16 cellular contexts compared by ENCODE assay signal in genomic region chr4:169604903-169605331, GRCh38. TPM values are rescaled to one million over a fixed set of nuclear protein-coding genes. Genes with fewer than 3 reads are reported as not detected.
A peak's percentile ranks its signal among the peaks of the same experiment; 100 is the strongest.
DNase-seq lines count a peak whose midpoint lies in the region; ATAC-seq and TF ChIP-seq lines count a peak whose summit lies in the region.
"Had no signal": no experiment of that assay in that cellular context is flagged by ENCODE, and none has a peak within 500 bp of the region (broad histone marks: within the 10 kb centered on the region; RNA-seq: fewer than 3 reads in every experiment).

No MANE protein-coding gene starts in this region.

- no peaks in the 10 kb centered on the region for H3K9me3 Mint-ChIP-seq in activated CD8-positive, alpha-beta memory T cell treated with anti-CD3 and anti-CD28 coated beads, Interleukin-2, amount 10 ng/mL, durations not matched to agents 7 days and 5 days (ENCODE audit: low read depth)
- no peaks in the 10 kb centered on the region for H3K9me3 Mint-ChIP-seq in chondrocyte (ENCODE audit: low read depth)
- H3K9me3 Mint-ChIP-seq: CD4-positive, alpha-beta T cell; naive B cell had no signal

- peaks cover 13% of the 10 kb centered on the region for H3K4me1 ChIP-seq in PC-9 (replicated peaks; ENCODE audit: insufficient read depth)
- peaks cover 13% of the 10 kb centered on the region for H3K4me1 ChIP-seq in skeletal muscle satellite cell (ENCODE audit: control insufficient read depth, insufficient read depth, low read length)

- H3K9me3 ChIP-seq in PC-9 (ENCODE audit: insufficient read depth, low read depth) = no peaks in the 10 kb centered on the region
- no peaks in the 10 kb centered on the region for H3K9me3 ChIP-seq in skeletal muscle satellite cell (replicated peaks; ENCODE audit: low read length)

- CTCF ChIA-PET in activated CD8-positive, alpha-beta memory T cell treated with anti-CD3 and anti-CD28 coated beads, Interleukin-2, amount 10 ng/mL, durations not matched to agents 7 days and 5 days (lab: Charles Lee) = interaction anchor here (2.0 kb wide), 1 partner anchor 15 kb away, joined by 10 read pairs; the partner anchor contains the start of gene CLCN3
- CTCF ChIA-PET in PC-9 (lab: Charles Lee) = no interaction called here

- intact Hi-C loops in PC-9 (cut with micrococcal nuclease; ENCODE audit: unreplicated experiment) = no loop called here

- no peaks in the 10 kb centered on the region for H4K20me1 ChIP-seq in PC-9 (ENCODE audit: insufficient read depth)

- POLR2A ChIA-PET in PC-9 (lab: Charles Lee; ENCODE audit: unreplicated experiment) = interaction anchor here (0.7 kb wide), 1 partner anchor 16 kb away, joined by 6 read pairs; no protein-coding TSS in a partner anchor

- H3K4me1 Mint-ChIP-seq in activated CD8-positive, alpha-beta memory T cell treated with anti-CD3 and anti-CD28 coated beads, Interleukin-2, amount 10 ng/mL, durations not matched to agents 7 days and 5 days = peaks cover 41% of the 10 kb centered on the region
- H3K4me1 Mint-ChIP-seq in chondrocyte (ENCODE audit: low read depth) = peaks cover 13% of the 10 kb centered on the region

- H3K36me3 ChIP-seq in PC-9 (ENCODE audit: low read depth) = no peaks in the 10 kb centered on the region
- peaks cover 4% of the 10 kb centered on the region for H3K36me3 ChIP-seq in skeletal muscle satellite cell (ENCODE audit: insufficient read depth, low read length)

- H3K27me3 ChIP-seq in PC-9 (ENCODE audit: insufficient read depth, low read depth) (no peaks in the 10 kb centered on the region), skeletal muscle satellite cell (ENCODE audit: control insufficient read depth, insufficient read depth, low read length) (no peaks in the 10 kb centered on the region)

- DNase-seq in activated CD8-positive, alpha-beta memory T cell treated with anti-CD3 and anti-CD28 coated beads, Interleukin-2, amount 10 ng/mL, durations not matched to agents 7 days and 5 days = no peak
- DNase-seq in activated CD8-positive, alpha-beta memory T cell treated with anti-CD3 and anti-CD28 coated beads for 24 hours = no peak
- DNase-seq in PC-9 (no peak), chondrocyte (ENCODE audit: low spot score) (no peak), NCI-H82 (lab: John Stamatoyannopoulos, UW) (no peak), NCI-H1694 treated with DMSO at 0.1 percent for 48 hours (lab: John Stamatoyannopoulos, UW) (no peak), H4 (ENCODE audit: low spot score) (no peak)
- DNase-seq: CD4-positive, alpha-beta T cell; DMS79 treated with DMSO at 0.1 percent for 48 hours; naive B cell; NCI-H1105; NCI-H2171 treated with DMSO at 0.1 percent for 48 hours; posterior cingulate gyrus; stimulated activated naive CD4-positive, alpha-beta T cell; T-helper 9 cell had no signal

- no peak overlapping the region for H3K4me3 Mint-ChIP-seq in activated CD8-positive, alpha-beta memory T cell treated with anti-CD3 and anti-CD28 coated beads, Interleukin-2, amount 10 ng/mL, durations not matched to agents 7 days and 5 days
- H3K4me3 Mint-ChIP-seq in chondrocyte (ENCODE audit: unreplicated experiment) = no peak overlapping the region
- H3K4me3 Mint-ChIP-seq: CD4-positive, alpha-beta T cell; naive B cell had no signal

- H3K9ac ChIP-seq in skeletal muscle satellite cell (ENCODE audit: low read depth, low read length) = peak overlapping the region; percentile 35

- ATAC-seq in activated CD8-positive, alpha-beta memory T cell treated with anti-CD3 and anti-CD28 coated beads, Interleukin-2, amount 10 ng/mL, durations not matched to agents 7 days and 5 days = no peak

- no peak overlapping the region for H3K4me3 ChIP-seq in PC-9
- H3K4me3 ChIP-seq in skeletal muscle satellite cell (ENCODE audit: low read length) = no peak overlapping the region

- H3K9me2 ChIP-seq in PC-9 (ENCODE audit: insufficient read depth) = no peaks in the 10 kb centered on the region

- no TSS peak for BruUV-seq in PC-9 (replicated peaks; lab: Mats Ljungman, UMichigan)

- TF ChIP-seq CTCF in PC-9 (conservative IDR thresholded peaks at IDR 0.05) = no peak
- TF ChIP-seq CTCF in chondrocyte (IDR thresholded peaks at IDR 0.05) = no peak

- peaks cover 30% of the 10 kb centered on the region for H3K36me3 Mint-ChIP-seq in activated CD8-positive, alpha-beta memory T cell treated with anti-CD3 and anti-CD28 coated beads, Interleukin-2, amount 10 ng/mL, durations not matched to agents 7 days and 5 days
- H3K36me3 Mint-ChIP-seq in chondrocyte (ENCODE audit: low read depth) = peaks cover 6% of the 10 kb centered on the region

- H3K27ac ChIP-seq in PC-9 = peak overlapping the region; percentile 56

- H3K79me2 ChIP-seq in PC-9 (ENCODE audit: low read depth) = 0 out of 2 replicates have a peak, but pooled peaks cover under 1% of the 10 kb centered on the region

- H3K27ac Mint-ChIP-seq in activated CD8-positive, alpha-beta memory T cell treated with anti-CD3 and anti-CD28 coated beads, Interleukin-2, amount 10 ng/mL, durations not matched to agents 7 days and 5 days = peak overlapping the region; percentile 76
- H3K27ac Mint-ChIP-seq in chondrocyte (ENCODE audit: unreplicated experiment) = peak overlapping the region; percentile 67
- H3K27ac Mint-ChIP-seq: CD4-positive, alpha-beta T cell had no signal

- no peak overlapping the region for H2AFZ ChIP-seq in PC-9

- H3K4me2 ChIP-seq in PC-9 (peak overlapping the region; percentile 13; the same call in 1 of the 2 replicates), skeletal muscle satellite cell (ENCODE audit: low read length) (peak overlapping the region; percentile 20)

- no peaks in the 10 kb centered on the region for H3K27me3 Mint-ChIP-seq in activated CD8-positive, alpha-beta memory T cell treated with anti-CD3 and anti-CD28 coated beads, Interleukin-2, amount 10 ng/mL, durations not matched to agents 7 days and 5 days
- no peaks in the 10 kb centered on the region for H3K27me3 Mint-ChIP-seq in chondrocyte (ENCODE audit: low read depth)
- H3K27me3 Mint-ChIP-seq: CD4-positive, alpha-beta T cell; naive B cell had no signal

- H3F3A ChIP-seq in PC-9 (ENCODE audit: insufficient read depth, low read depth) = no peaks in the 10 kb centered on the region

RNA-seq across cellular contexts. Expression of gene NEK1, which starts 7.5 kb away (rescaled TPM):
- 10 to 100 TPM; 12.9 to 21.6 TPM for total RNA-seq in activated CD8-positive, alpha-beta memory T cell treated with anti-CD3 and anti-CD28 coated beads, Interleukin-2, amount 10 ng/mL, durations not matched to agents 7 days and 5 days
- total RNA-seq in PC-9 (2021) (12.2 and 18.6 TPM in 2 replicates), chondrocyte (13.7 to 20.7 TPM (median 14.6 TPM) in 3 replicates)
- total RNA-seq in skeletal muscle satellite cell (2012; rRNA removed) = 5.8 and 6.8 TPM in 2 replicates
- total RNA-seq in H4 (2014; rRNA removed; shearing (Covaris generic)) = 3.5 and 4.5 TPM in 2 replicates

RNA-seq across cellular contexts. Expression of gene CLCN3, which starts 15.5 kb away (rescaled TPM):
- 10 to 100 TPM; 21.5 to 22.8 TPM for total RNA-seq in activated CD8-positive, alpha-beta memory T cell treated with anti-CD3 and anti-CD28 coated beads, Interleukin-2, amount 10 ng/mL, durations not matched to agents 7 days and 5 days
- total RNA-seq in PC-9 (2021) (38.8 and 51.6 TPM in 2 replicates), chondrocyte (34.7 to 47.3 TPM (median 36.5 TPM) in 3 replicates)
- total RNA-seq in skeletal muscle satellite cell (2012; rRNA removed) = 27.7 and 38.5 TPM in 2 replicates
- 22.2 and 23.8 TPM in 2 replicates for total RNA-seq in H4 (2014; rRNA removed; shearing (Covaris generic))
